Comparison of ENCODE assay signal across 14 cellular contexts in the genomic region with DNA sequence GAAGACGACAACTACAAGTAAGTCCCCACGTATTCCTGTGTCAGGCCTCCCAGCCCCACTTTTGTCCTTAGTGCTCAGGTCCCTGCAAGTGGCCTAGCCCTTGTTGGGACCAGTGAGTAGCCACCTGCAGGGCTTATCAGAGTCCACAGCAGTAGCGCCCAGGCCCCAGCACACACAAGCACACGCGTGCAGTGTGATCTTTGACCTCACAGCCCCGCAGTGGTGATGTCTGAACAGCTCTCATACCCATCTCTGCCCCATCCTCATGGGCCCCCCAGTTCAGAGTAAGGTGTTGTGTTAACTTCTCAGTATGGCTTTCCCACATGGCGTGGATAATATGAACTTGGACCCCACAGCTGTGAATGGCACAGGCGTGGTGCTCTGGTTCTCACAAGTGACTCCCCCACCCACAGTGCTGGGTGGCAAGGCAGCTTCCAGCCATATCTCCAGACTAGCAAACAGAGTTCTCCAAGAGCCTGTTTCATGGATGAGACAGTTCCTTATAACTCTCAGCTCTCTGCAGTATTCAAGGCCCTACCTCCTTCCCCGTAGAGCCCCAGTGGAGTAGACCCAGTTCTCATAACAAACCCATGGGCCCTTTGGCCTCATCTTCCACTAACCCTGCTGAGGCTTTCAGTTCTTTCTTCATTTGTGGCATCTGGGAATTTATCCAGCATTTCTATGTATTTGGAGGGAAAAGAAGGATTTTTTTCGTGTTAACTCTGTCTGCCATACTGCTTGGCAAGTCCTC. TPM values are rescaled to one million over a fixed set of nuclear protein-coding genes. Genes with fewer than 3 reads are reported as not detected.
"Had no signal": no experiment of that assay in that cellular context is flagged by ENCODE, and none has a peak within 500 bp of the region (broad histone marks: within the 10 kb centered on the region; RNA-seq: fewer than 3 reads in every experiment).

No MANE protein-coding gene starts in this region.

- ATAC-seq: mucosa of descending colon had no signal

- H3K4me3 Mint-ChIP-seq: activated B cell treated with CpG ODN at 0.5 μM for 24 hours; activated CD4-positive, alpha-beta T cell treated with anti-CD3 and anti-CD28 coated beads, Interleukin-2, amount 10 ng/mL, durations not matched to agents 7 days and 5 days; activated naive CD4-positive, alpha-beta T cell treated with anti-CD3 and anti-CD28 coated beads, Interleukin-2, amount 10 ng/mL, durations not matched to agents 7 days and 5 days; natural killer cell treated with Interleukin-12 subunit alpha and Interleukin-12 subunit beta and Interleukin-15 and Interleukin-18, amount 100 ng/mL, for 72 hours had no signal

- H3K4me1 ChIP-seq: lower lobe of right lung, tibial nerve had no signal

- H3K27ac Mint-ChIP-seq: activated B cell treated with CpG ODN at 0.5 μM for 24 hours; activated CD4-positive, alpha-beta T cell treated with anti-CD3 and anti-CD28 coated beads, Interleukin-2, amount 10 ng/mL, durations not matched to agents 7 days and 5 days; activated naive CD4-positive, alpha-beta T cell treated with anti-CD3 and anti-CD28 coated beads, Interleukin-2, amount 10 ng/mL, durations not matched to agents 7 days and 5 days; natural killer cell treated with Interleukin-12 subunit alpha and Interleukin-12 subunit beta and Interleukin-15 and Interleukin-18, amount 100 ng/mL, for 72 hours had no signal

- H3K9me3 Mint-ChIP-seq: activated B cell treated with CpG ODN at 0.5 μM for 24 hours; activated CD4-positive, alpha-beta T cell treated with anti-CD3 and anti-CD28 coated beads, Interleukin-2, amount 10 ng/mL, durations not matched to agents 7 days and 5 days; activated naive CD4-positive, alpha-beta T cell treated with anti-CD3 and anti-CD28 coated beads, Interleukin-2, amount 10 ng/mL, durations not matched to agents 7 days and 5 days; natural killer cell treated with Interleukin-12 subunit alpha and Interleukin-12 subunit beta and Interleukin-15 and Interleukin-18, amount 100 ng/mL, for 72 hours had no signal

- H3K4me3 ChIP-seq: lower lobe of right lung, mucosa of descending colon, tibial nerve had no signal

- H3K27me3 Mint-ChIP-seq: activated B cell treated with CpG ODN at 0.5 μM for 24 hours; natural killer cell treated with Interleukin-12 subunit alpha and Interleukin-12 subunit beta and Interleukin-15 and Interleukin-18, amount 100 ng/mL, for 72 hours had no signal

- H3K9me3 ChIP-seq: lower lobe of right lung, mucosa of descending colon, tibial nerve had no signal

- DNase-seq: activated B cell treated with CpG ODN at 0.5 μM for 24 hours; activated CD4-positive, alpha-beta T cell treated with anti-CD3 and anti-CD28 coated beads, Interleukin-2, amount 10 ng/mL, durations not matched to agents 7 days and 5 days; activated naive CD4-positive, alpha-beta T cell treated with anti-CD3 and anti-CD28 coated beads, Interleukin-2, amount 10 ng/mL, durations not matched to agents 7 days and 5 days; brain microvascular endothelial cell; cerebellar nuclear complex; hippocampal formation; lower lobe of right lung; mucosa of descending colon; stimulated activated CD4-positive, alpha-beta T cell treated with anti-CD3 and anti-CD28 coated beads, Interleukin-15, amount 100 ng/mL, for 24 hours; stimulated activated CD4-positive, alpha-beta T cell treated with anti-CD3 and anti-CD28 coated beads, Interleukin-4, amount 100 ng/mL, for 4 hours; T-helper 2 cell had no signal

- H3K27ac ChIP-seq: brain microvascular endothelial cell, lower lobe of right lung had no signal

- H3K27me3 ChIP-seq: brain microvascular endothelial cell, tibial nerve had no signal

- H3K36me3 ChIP-seq: brain microvascular endothelial cell had no signal

- H3K36me3 Mint-ChIP-seq: activated naive CD4-positive, alpha-beta T cell treated with anti-CD3 and anti-CD28 coated beads, Interleukin-2, amount 10 ng/mL, durations not matched to agents 7 days and 5 days; natural killer cell treated with Interleukin-12 subunit alpha and Interleukin-12 subunit beta and Interleukin-15 and Interleukin-18, amount 100 ng/mL, for 72 hours had no signal

- FAIRE-seq: TTC549 had no signal

RNA-seq across cellular contexts. Expression of gene ANGPTL2, which starts 46.5 kb away (rescaled TPM):
- total RNA-seq: activated B cell treated with CpG ODN at 0.5 μM for 24 hours; activated CD4-positive, alpha-beta T cell treated with anti-CD3 and anti-CD28 coated beads, Interleukin-2, amount 10 ng/mL, durations not matched to agents 7 days and 5 days; natural killer cell treated with Interleukin-12 subunit alpha and Interleukin-12 subunit beta and Interleukin-15 and Interleukin-18, amount 100 ng/mL, for 72 hours had no signal
